8 cellular contexts compared by ENCODE assay signal in the genomic region with DNA sequence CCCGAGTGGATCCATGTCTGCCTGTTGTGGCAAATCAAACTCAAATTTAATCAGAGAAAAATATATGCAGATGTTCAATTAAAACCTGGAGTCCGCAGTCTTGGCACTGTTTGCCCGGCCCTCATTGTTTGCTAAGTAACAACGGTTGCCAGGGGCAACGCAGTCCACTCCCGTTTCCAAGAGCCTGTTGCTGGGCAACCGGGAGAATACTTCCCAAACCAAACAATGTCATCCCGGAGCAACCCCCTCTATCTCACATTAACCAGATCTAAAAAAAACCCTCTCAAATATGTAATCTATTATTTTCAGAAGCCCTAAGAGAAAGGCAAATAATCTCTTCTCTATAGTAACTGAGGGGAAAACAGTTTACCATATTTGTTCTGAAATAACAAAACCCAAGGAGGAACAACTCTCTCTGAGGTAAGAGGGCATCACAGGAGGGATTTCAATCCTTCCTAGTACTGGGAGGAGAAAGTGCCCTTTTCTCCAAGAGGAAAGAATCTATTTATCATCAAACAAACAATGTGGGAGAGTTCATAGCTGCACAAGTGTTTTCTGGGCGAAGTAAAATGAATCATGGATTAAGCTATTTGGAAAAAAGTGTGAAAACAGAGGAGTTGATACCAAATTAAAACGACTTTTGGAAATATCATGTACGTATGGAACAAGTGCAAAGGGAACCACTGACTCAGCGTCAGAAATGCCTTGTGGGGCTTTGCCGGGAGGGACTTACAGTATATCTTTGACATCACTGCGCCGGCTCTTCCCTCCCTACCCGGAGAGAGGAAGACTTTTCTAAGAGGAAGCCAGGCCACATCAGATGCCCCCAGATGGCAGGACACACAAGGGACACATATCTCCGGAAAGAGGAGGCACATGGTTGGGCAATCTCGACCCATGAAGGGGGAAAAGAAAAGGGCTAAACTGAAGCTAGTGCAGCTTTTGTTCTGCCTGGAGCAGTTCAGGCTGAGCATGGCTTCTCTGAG. TPM values are rescaled to one million over a fixed set of nuclear protein-coding genes. Genes with fewer than 3 reads are reported as not detected.
DNase-seq lines count a peak whose midpoint lies in the region; ATAC-seq and TF ChIP-seq lines count a peak whose summit lies in the region.

No MANE protein-coding gene starts in this region.

- intact Hi-C loops in adrenal gland (cut with DNase I) = no loop called here

- 46 to 52% (median 48%) methylated on average over 18 of the region's 18 CpGs for WGBS in adrenal gland, 4 donors

- H3K4me1 ChIP-seq in adrenal gland (replicated peaks in 1 of 2) (peaks cover 8 to 30% of the 10 kb centered on the region in 2 donors), neutrophil (ENCODE audit: control insufficient read depth in 1 of 2, insufficient read depth in 1 of 2, low read depth in 1 of 2, low read length in 1 of 2) (peaks cover 65 to 67% of the 10 kb centered on the region in 2 experiments)

- H3K27ac ChIP-seq in adrenal gland (peak overlapping the region in 3 of 5 donors; percentile 11 to 74 (median 66)), neutrophil (peak overlapping the region; percentile 82)

- ATAC-seq in activated CD4-positive, CD25-positive, alpha-beta regulatory T cell treated with anti-CD3 and anti-CD28 coated beads, Interleukin-2, amount 50 U/mL, for 24 hours = no peak

- H3K36me3 ChIP-seq in adrenal gland (replicated peaks in 1 of 2) (no peaks in the 10 kb centered on the region), neutrophil (no peaks in the 10 kb centered on the region)

- H3K9me3 ChIP-seq in adrenal gland (replicated peaks in 1 of 3) (no peaks in the 10 kb centered on the region), neutrophil (no peaks in the 10 kb centered on the region)

- TF ChIP-seq CTCF in adrenal gland (IDR thresholded peaks at IDR 0.05) (no peak), neutrophil (IDR thresholded peaks at IDR 0.05) (peak; percentile 5)

- no peak overlapping the region for H3K4me3 ChIP-seq in adrenal gland
- peak overlapping the region; percentile 48 to 55 for H3K4me3 ChIP-seq in neutrophil (ENCODE audit: low read depth in 1 of 2, low read length in 1 of 2)

- no peak for TF ChIP-seq POLR2A in adrenal gland (IDR thresholded peaks at IDR 0.05)

- DNase-seq in activated effector memory CD4-positive, alpha-beta T cell treated with anti-CD3 and anti-CD28 coated beads, Interleukin-2, amount 50 U/mL, for 16 hours = peak; percentile 75
- DNase-seq in activated effector memory CD4-positive, alpha-beta T cell treated with Interleukin-2 at 50 U/mL for 16 hours = no peak
- DNase-seq in NCI-H2171 treated with DMSO at 0.1 percent for 48 hours (lab: John Stamatoyannopoulos, UW) (peak; percentile 87), adrenal gland (peak; percentile 62 to 96 (median 73)), glomerular visceral epithelial cell (ENCODE audit: extremely low spot score) (peak; percentile 99), RKO (ENCODE audit: low spot score) (no peak)

- H3K27me3 ChIP-seq in adrenal gland (no peaks in the 10 kb centered on the region), neutrophil (no peaks in the 10 kb centered on the region)

RNA-seq across cellular contexts. Expression of gene RFX2, which starts 43.3 kb away (rescaled TPM):
- total RNA-seq in adrenal gland = 1 to 10 TPM; 2.3 to 7.8 (median 4.7) TPM
- 10 to 100 TPM in 1 of 3 donors, 1 to 10 TPM in 2; 2.7 to 10.4 (median 4.8) TPM for polyA plus RNA-seq in adrenal gland

Comparison
In these comparisons a context has a peak if more than half of its experiments do, and no peak if none do; other contexts are left out.
1. DNase-seq: peak in activated effector memory CD4-positive, alpha-beta T cell treated with anti-CD3 and anti-CD28 coated beads, Interleukin-2, amount 50 U/mL, for 16 hours (single experiment), NCI-H2171 treated with DMSO at 0.1 percent for 48 hours (single experiment), adrenal gland (7 of 7) and glomerular visceral epithelial cell (single experiment); none in activated effector memory CD4-positive, alpha-beta T cell treated with Interleukin-2 at 50 U/mL for 16 hours (single experiment) and RKO (single experiment).
2. H3K4me3 ChIP-seq: peak in neutrophil (2 of 2); none in adrenal gland (0 of 4).